ENCODE assay signal across 21 cellular contexts in the genomic region with DNA sequence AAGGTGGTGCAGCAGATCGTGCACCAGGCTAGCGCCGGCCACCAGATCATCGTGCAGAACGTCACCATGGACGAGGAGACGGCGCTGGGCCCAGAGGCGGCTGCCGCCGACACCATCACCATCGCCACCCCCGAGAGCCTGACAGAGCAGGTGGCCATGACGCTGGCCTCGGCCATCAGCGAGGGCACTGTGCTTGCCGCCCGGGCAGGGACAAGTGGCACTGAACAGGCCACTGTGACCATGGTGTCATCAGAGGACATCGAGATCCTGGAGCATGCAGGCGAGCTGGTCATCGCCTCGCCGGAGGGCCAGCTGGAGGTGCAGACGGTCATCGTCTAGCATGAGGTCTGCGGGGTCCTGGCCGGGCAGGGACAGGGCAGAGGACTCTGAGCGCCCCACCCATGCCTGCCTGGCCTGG. TPM values are rescaled to one million over a fixed set of nuclear protein-coding genes. Genes with fewer than 3 reads are reported as not detected.
DNase-seq lines count a peak whose midpoint lies in the region; ATAC-seq, FAIRE-seq and TF ChIP-seq lines count a peak whose summit lies in the region.
"Had no signal": no experiment of that assay in that cellular context is flagged by ENCODE, and none has a peak within 500 bp of the region (broad histone marks: within the 10 kb centered on the region; RNA-seq: fewer than 3 reads in every experiment).

No MANE protein-coding gene starts in this region.

- ATAC-seq in activated T-cell treated with anti-CD3 and anti-CD28 coated beads, Interleukin-2, amount 50 U/mL, for 4 hours = no peak
- ATAC-seq in K562 (no peak), HG03565 (IDR thresholded peaks at IDR 0.05; ENCODE audit: unreplicated experiment) (no peak)

- no peaks in the 10 kb centered on the region for H3K27me3 ChIP-seq in K562 (ENCODE audit: control insufficient read depth in 2 of 2, insufficient read depth in 2 of 2, low read length in 2 of 2)
- H3K27me3 ChIP-seq in spleen (replicated peaks in 1 of 7) = peaks cover 0 to 53% (median 26%) of the 10 kb centered on the region in 7 donors

- H3K79me2 ChIP-seq in K562 (ENCODE audit: control insufficient read depth, insufficient read depth, low read length) = no peaks in the 10 kb centered on the region

- H3K9me3 ChIP-seq in K562 (replicated peaks; ENCODE audit: control insufficient read depth, insufficient read depth, low read depth, low read length) (no peaks in the 10 kb centered on the region), spleen (no peaks in the 10 kb centered on the region)
- H3K9me3 ChIP-seq: BLaER1 treated with 17β-estradiol and CSF1 and Interleukin-3, amounts not matched to agents 10 nM and 100 nM had no signal

- intact Hi-C loops in K562 (cut with micrococcal nuclease) = no loop called here
- intact Hi-C loops in spleen (cut with DNase I; ENCODE audit: low total_unique reads) = no loop called here

- TF ChIP-seq CTCF in K562 (IDR thresholded peaks at IDR 0.05 in 2 of 3, conservative IDR thresholded peaks at IDR 0.05 in 1 of 3; ENCODE audit: insufficient read depth in 2 of 3, low read depth in 1 of 3, low read length in 3 of 3) (no peak), spleen (IDR thresholded peaks at IDR 0.05 in 8 of 11, conservative IDR thresholded peaks at IDR 0.05 in 3 of 11) (no peak)

- no peaks in the 10 kb centered on the region for H3K9me3 Mint-ChIP-seq in activated T-cell treated with anti-CD3 and anti-CD28 coated beads, Interleukin-2, amount 50 U/mL, for 24 hours
- H3K9me3 Mint-ChIP-seq in activated T-cell treated with anti-CD3 and anti-CD28 coated beads, Interleukin-2, amount 50 U/mL, for 4 hours = no peaks in the 10 kb centered on the region
- H3K9me3 Mint-ChIP-seq: CD4-positive, alpha-beta T cell had no signal

- in situ Hi-C loops in K562 (cut with MboI) = no loop called here

- no peak for DNase-seq in activated T-cell treated with anti-CD3 and anti-CD28 coated beads, Interleukin-2, amount 50 U/mL, for 24 hours
- DNase-seq in activated T-cell treated with anti-CD3 and anti-CD28 coated beads, Interleukin-2, amount 50 U/mL, for 4 hours = no peak
- DNase-seq in GM12891 (ENCODE audit: insufficient read length, low spot score) = no peak
- no peak for DNase-seq in K562 (ENCODE audit: extremely low read depth in 1 of 4, low spot score in 3 of 4)
- peak; percentile 72 for DNase-seq in spleen
- no peak for DNase-seq in NCI-H524 (lab: John Stamatoyannopoulos, UW)
- DNase-seq in HEK293T (ENCODE audit: extremely low spot score) = no peak
- DNase-seq: AML-193; CD4-positive, alpha-beta T cell; KG1; MM.1S; SHP77; SW 1271 had no signal

- POLR2A ChIA-PET in K562 (lab: Yijun Ruan, JAX) (interaction anchor here (1.2 to 2.6 kb wide), 2 partner anchors 9 to 14 kb away, joined by 3 to 20 read pairs; no protein-coding TSS in a partner anchor), HEK293T (lab: Yijun Ruan, JAX) (no interaction called here)

- H3K36me3 Mint-ChIP-seq in activated T-cell treated with anti-CD3 and anti-CD28 coated beads, Interleukin-2, amount 50 U/mL, for 24 hours (ENCODE audit: low read depth) = peaks cover 58% of the 10 kb centered on the region
- peaks cover 14% of the 10 kb centered on the region for H3K36me3 Mint-ChIP-seq in activated T-cell treated with anti-CD3 and anti-CD28 coated beads, Interleukin-2, amount 50 U/mL, for 4 hours (ENCODE audit: insufficient read depth)

- peaks cover 0 to 55% of the 10 kb centered on the region in 2 experiments; a peak in 2 of 5 replicates for H3K4me1 ChIP-seq in K562 (replicated peaks in 1 of 2; ENCODE audit: control insufficient read depth in 2 of 2, insufficient read depth in 2 of 2, low read length in 2 of 2)
- peaks cover 11 to 47% (median 30%) of the 10 kb centered on the region in 6 donors for H3K4me1 ChIP-seq in spleen

- no peak overlapping the region for H3K9ac ChIP-seq in K562 (ENCODE audit: insufficient read depth in 1 of 2, low read depth in 2 of 2, low read length in 2 of 2)
- H3K9ac ChIP-seq: BLaER1 treated with 17β-estradiol and CSF1 and Interleukin-3, amounts not matched to agents 10 nM and 100 nM had no signal

- TF ChIP-seq POLR2A in GM12891 (IDR thresholded peaks at IDR 0.05; ENCODE audit: low read depth, low read length) (no peak), K562 (conservative IDR thresholded peaks at IDR 0.05) (0 out of 2 replicates have a peak, but pooled peaks have one; percentile 33), spleen (IDR thresholded peaks at IDR 0.05) (no peak)

- no peak overlapping the region for H3K27ac ChIP-seq in K562 (ENCODE audit: extremely low read depth, low read depth, low read length)
- H3K27ac ChIP-seq in spleen = no peak overlapping the region
- H3K27ac ChIP-seq: BLaER1 treated with 17β-estradiol and CSF1 and Interleukin-3, amounts not matched to agents 10 nM and 100 nM had no signal

- H3K4me3 ChIP-seq in K562 (no peak overlapping the region), spleen (no peak overlapping the region)
- H3K4me3 ChIP-seq: BLaER1 treated with 17β-estradiol and CSF1 and Interleukin-3, amounts not matched to agents 10 nM and 100 nM had no signal

- peak overlapping the region; percentile 55 for H3K27ac Mint-ChIP-seq in activated T-cell treated with anti-CD3 and anti-CD28 coated beads, Interleukin-2, amount 50 U/mL, for 24 hours
- H3K27ac Mint-ChIP-seq: CD4-positive, alpha-beta T cell had no signal

- CTCF ChIA-PET in K562 (lab: Yijun Ruan, JAX; ENCODE audit: low intra/inter-chr PET ratio) = no interaction called here
- CTCF ChIA-PET in HEK293T (lab: Yijun Ruan, JAX) = no interaction called here

- WGBS in K562 (ENCODE audit: insufficient coverage, low coverage, missing lambda C conversion rate) = 92% methylated on average over 25 of the region's 28 CpGs
- 86 to 96% (median 94%) methylated on average over 19 to 28 of the region's 28 CpGs for WGBS in spleen, 5 donors

- no peaks in the 10 kb centered on the region for H4K20me1 ChIP-seq in K562 (replicated peaks; ENCODE audit: control insufficient read depth, insufficient read depth, low read length)

- H3K4me2 ChIP-seq in K562 (ENCODE audit: insufficient read depth, low read length) = no peak overlapping the region

- TF ChIP-seq EP300 in K562 (IDR thresholded peaks at IDR 0.05; ENCODE audit: low read length) = no peak

- no peak overlapping the region for H3K4me3 Mint-ChIP-seq in activated T-cell treated with anti-CD3 and anti-CD28 coated beads, Interleukin-2, amount 50 U/mL, for 24 hours
- H3K4me3 Mint-ChIP-seq in activated T-cell treated with anti-CD3 and anti-CD28 coated beads, Interleukin-2, amount 50 U/mL, for 4 hours = no peak overlapping the region
- H3K4me3 Mint-ChIP-seq: CD4-positive, alpha-beta T cell had no signal

- no peak overlapping the region for H2AFZ ChIP-seq in K562 (ENCODE audit: low read depth, low read length)

- H3K36me3 ChIP-seq in K562 (ENCODE audit: control insufficient read depth, insufficient read depth, low read length) (peaks cover 75% of the 10 kb centered on the region; the same call in 2 of the 3 replicates), spleen (peaks cover 13 to 88% (median 56%) of the 10 kb centered on the region in 6 donors)

- no peaks in the 10 kb centered on the region for H3K9me1 ChIP-seq in K562 (ENCODE audit: control insufficient read depth, insufficient read depth, low read length)

- TF ChIP-seq RAD21 in K562 (CRISPR knock-in tag; conservative IDR thresholded peaks at IDR 0.05 in 1 of 2, IDR thresholded peaks at IDR 0.05 in 1 of 2) = no peak

- peaks cover 3% of the 10 kb centered on the region for H3K4me1 Mint-ChIP-seq in activated T-cell treated with anti-CD3 and anti-CD28 coated beads, Interleukin-2, amount 50 U/mL, for 24 hours (ENCODE audit: low read depth)
- H3K4me1 Mint-ChIP-seq in activated T-cell treated with anti-CD3 and anti-CD28 coated beads, Interleukin-2, amount 50 U/mL, for 4 hours (ENCODE audit: low read depth) = no peaks in the 10 kb centered on the region

- no TSS peak for BruUV-seq in K562 (replicated peaks; lab: Mats Ljungman, UMichigan)

- FAIRE-seq in GM12891 (lab: Jason Lieb, UNC) (no peak), K562 (lab: Jason Lieb, UNC) (no peak)
- FAIRE-seq: A204.1, G401.6, GM12892, GM19239, H1, HTR-8/SVneo had no signal

- H3K27me3 Mint-ChIP-seq in activated T-cell treated with anti-CD3 and anti-CD28 coated beads, Interleukin-2, amount 50 U/mL, for 24 hours = peaks cover 3% of the 10 kb centered on the region
- H3K27me3 Mint-ChIP-seq in activated T-cell treated with anti-CD3 and anti-CD28 coated beads, Interleukin-2, amount 50 U/mL, for 4 hours (ENCODE audit: low read depth) = no peaks in the 10 kb centered on the region

RNA-seq across cellular contexts. Expression of a gene that starts 1.0 kb away (rescaled TPM):
- total RNA-seq in activated T-cell treated with anti-CD3 and anti-CD28 coated beads, Interleukin-2, amount 50 U/mL, for 4 hours = 1 to 10 TPM in 1 of 3 donors, under 1 TPM in 2; 0.52 to 1.1 (median 0.86) TPM
- polyA plus RNA-seq in GM12891 (2012; ENCODE audit: low read depth, missing spikeins) = 0.15 TPM
- 8.6 and 40.6 TPM in 2 replicates for total RNA-seq in K562 (2011; cell fraction: chromatin; rRNA removed; ENCODE audit: low replicate concordance)
- 34.9 and 37.8 TPM in 2 replicates for total RNA-seq in K562 (2011; cell fraction: nucleolus; rRNA removed)
- total RNA-seq in K562 (2011; cell fraction: nucleoplasm; rRNA removed) = 12.8 and 15.3 TPM in 2 replicates
- total RNA-seq in K562 (2014; rRNA removed) (2.2 and 2.6 TPM in 2 replicates), K562 (2014; rRNA removed; fragmentation: Illumina TruSeq; extraction: Trizol) (0.11 TPM in 1 of 2 replicates, not detected in the other), K562 (2015; rRNA removed; fragmentation: Illumina TruSeq; extraction: Trizol) (1.9 and 2.1 TPM in 2 replicates), K562 (2021) (2.7 and 4.1 TPM in 2 replicates), spleen (1 to 10 TPM in 4 of 7 donors, under 1 TPM in 3; 0.72 to 1.7 (median 1.3) TPM)
- polyA plus RNA-seq in K562 (2011; rRNA removed) (1.6 and 4.6 TPM in 2 replicates), K562 (2014; fragmentation: Illumina TruSeq; extraction: Trizol) (0.25 and 0.83 TPM in 2 replicates), K562 (2014; fragmentation: Nextera tagmentation; extraction: Ambion mirVana) (under 1 TPM in 1 of 2 experiments, not detected in 1; 0.08 TPM), K562 (2014; rRNA removed) (2.5 and 3.1 TPM in 2 replicates), spleen (1 to 10 TPM in 2 of 3 donors, under 1 TPM in 1; 0.59 to 2.2 (median 1.2) TPM)
- 2.3 and 6.0 TPM in 2 replicates for polyA plus RNA-seq in K562 (2011; cell fraction: cytosol; rRNA removed)
- 47.3 and 57.1 TPM in 2 replicates for polyA plus RNA-seq in K562 (2011; cell fraction: nucleus; rRNA removed)
- 2.7 and 5.3 TPM in 2 replicates for polyA plus RNA-seq in K562 (2012)
- 0.11 and 0.45 TPM in 2 replicates for polyA minus RNA-seq in K562 (2011; rRNA and poly(A)+ RNA removed)
- polyA minus RNA-seq in K562 (2011; cell fraction: cytosol; rRNA and poly(A)+ RNA removed) = 0.38 and 1.8 TPM in 2 replicates
- 5.1 and 6.1 TPM in 2 replicates for polyA minus RNA-seq in K562 (2011; cell fraction: nucleus; rRNA and poly(A)+ RNA removed)

RNA-seq across cellular contexts. Expression of a gene that starts 11.9 kb away (rescaled TPM):
- total RNA-seq in activated T-cell treated with anti-CD3 and anti-CD28 coated beads, Interleukin-2, amount 50 U/mL, for 4 hours = 10 to 100 TPM; 44.3 to 48.7 (median 45.3) TPM
- polyA plus RNA-seq in GM12891 (2012; ENCODE audit: low read depth, missing spikeins) = 13.1 TPM
- 59.2 and 250 TPM in 2 replicates for total RNA-seq in K562 (2011; cell fraction: chromatin; rRNA removed; ENCODE audit: low replicate concordance)
- 208 and 236 TPM in 2 replicates for total RNA-seq in K562 (2011; cell fraction: nucleolus; rRNA removed)
- 68.1 and 94.3 TPM in 2 replicates for total RNA-seq in K562 (2011; cell fraction: nucleoplasm; rRNA removed)
- 94.9 and 97.1 TPM in 2 replicates for total RNA-seq in K562 (2014; rRNA removed)
- total RNA-seq in K562 (2014; rRNA removed; fragmentation: Illumina TruSeq; extraction: Trizol) = 3.7 and 5.5 TPM in 2 replicates
- 33.1 and 37.3 TPM in 2 replicates for total RNA-seq in K562 (2015; rRNA removed; fragmentation: Illumina TruSeq; extraction: Trizol)
- total RNA-seq in K562 (2021) = 53.2 and 63.2 TPM in 2 replicates
- 20.4 and 32.0 TPM in 2 replicates for polyA plus RNA-seq in K562 (2011; rRNA removed)
- polyA plus RNA-seq in K562 (2011; cell fraction: cytosol; rRNA removed) = 27.5 and 65.2 TPM in 2 replicates
- 215 and 329 TPM in 2 replicates for polyA plus RNA-seq in K562 (2011; cell fraction: nucleus; rRNA removed)
- polyA plus RNA-seq in K562 (2012) = 34.9 and 35.9 TPM in 2 replicates
- polyA plus RNA-seq in K562 (2014; fragmentation: Illumina TruSeq; extraction: Trizol) = 5.6 and 23.2 TPM in 2 replicates
- under 1 TPM; 0.48 to 0.96 TPM for polyA plus RNA-seq in K562 (2014; fragmentation: Nextera tagmentation; extraction: Ambion mirVana)
- 58.7 and 62.7 TPM in 2 replicates for polyA plus RNA-seq in K562 (2014; rRNA removed)
- 5.5 and 8.4 TPM in 2 replicates for polyA minus RNA-seq in K562 (2011; rRNA and poly(A)+ RNA removed)
- polyA minus RNA-seq in K562 (2011; cell fraction: cytosol; rRNA and poly(A)+ RNA removed) = 30.6 and 30.9 TPM in 2 replicates
- polyA minus RNA-seq in K562 (2011; cell fraction: nucleus; rRNA and poly(A)+ RNA removed) = 67.1 and 68.3 TPM in 2 replicates
- 10 to 100 TPM; 22.7 to 41.4 (median 26.7) TPM for total RNA-seq in spleen
- polyA plus RNA-seq in spleen = 10 to 100 TPM; 20.8 to 41.0 (median 38.4) TPM

RNA-seq across cellular contexts. Expression of a gene that starts 16.1 kb away (rescaled TPM):
- total RNA-seq in activated T-cell treated with anti-CD3 and anti-CD28 coated beads, Interleukin-2, amount 50 U/mL, for 4 hours = 10 to 100 TPM; 21.6 to 23.8 (median 22.5) TPM
- 29.5 TPM for polyA plus RNA-seq in GM12891 (2012; ENCODE audit: low read depth, missing spikeins)
- total RNA-seq in K562 (2011; cell fraction: chromatin; rRNA removed; ENCODE audit: low replicate concordance) = 82.7 and 201 TPM in 2 replicates
- total RNA-seq in K562 (2011; cell fraction: nucleolus; rRNA removed) = 140 and 148 TPM in 2 replicates
- total RNA-seq in K562 (2011; cell fraction: nucleoplasm; rRNA removed) = 85.4 and 93.3 TPM in 2 replicates
- total RNA-seq in K562 (2014; rRNA removed) = 175 and 241 TPM in 2 replicates
- total RNA-seq in K562 (2014; rRNA removed; fragmentation: Illumina TruSeq; extraction: Trizol) = 21.4 and 22.6 TPM in 2 replicates
- 54.0 and 55.0 TPM in 2 replicates for total RNA-seq in K562 (2015; rRNA removed; fragmentation: Illumina TruSeq; extraction: Trizol)
- total RNA-seq in K562 (2021) = 172 and 181 TPM in 2 replicates
- 70.5 and 106 TPM in 2 replicates for polyA plus RNA-seq in K562 (2011; rRNA removed)
- polyA plus RNA-seq in K562 (2011; cell fraction: cytosol; rRNA removed) = 147 and 284 TPM in 2 replicates
- 105 and 118 TPM in 2 replicates for polyA plus RNA-seq in K562 (2011; cell fraction: nucleus; rRNA removed)
- polyA plus RNA-seq in K562 (2012) = 136 and 268 TPM in 2 replicates
- 32.0 and 72.2 TPM in 2 replicates for polyA plus RNA-seq in K562 (2014; fragmentation: Illumina TruSeq; extraction: Trizol)
- polyA plus RNA-seq in K562 (2014; fragmentation: Nextera tagmentation; extraction: Ambion mirVana) = 1 to 10 TPM; 4.7 to 7.6 TPM
- polyA plus RNA-seq in K562 (2014; rRNA removed) = 189 and 199 TPM in 2 replicates
- polyA minus RNA-seq in K562 (2011; rRNA and poly(A)+ RNA removed) = 14.3 and 21.6 TPM in 2 replicates
- polyA minus RNA-seq in K562 (2011; cell fraction: cytosol; rRNA and poly(A)+ RNA removed) = 51.2 and 72.4 TPM in 2 replicates
- polyA minus RNA-seq in K562 (2011; cell fraction: nucleus; rRNA and poly(A)+ RNA removed) = 26.7 and 36.3 TPM in 2 replicates
- total RNA-seq in spleen = 10 to 100 TPM; 20.6 to 35.2 (median 29.0) TPM
- polyA plus RNA-seq in spleen = 10 to 100 TPM; 42.0 to 54.8 (median 51.6) TPM

RNA-seq across cellular contexts. Expression of a gene that starts 20.6 kb away (rescaled TPM):
- 10 to 100 TPM; 25.8 to 27.9 (median 27.2) TPM for total RNA-seq in activated T-cell treated with anti-CD3 and anti-CD28 coated beads, Interleukin-2, amount 50 U/mL, for 4 hours
- 11.0 TPM for polyA plus RNA-seq in GM12891 (2012; ENCODE audit: low read depth, missing spikeins)
- 31.1 and 74.2 TPM in 2 replicates for total RNA-seq in K562 (2011; cell fraction: chromatin; rRNA removed; ENCODE audit: low replicate concordance)
- total RNA-seq in K562 (2011; cell fraction: nucleolus; rRNA removed) = 69.6 and 75.5 TPM in 2 replicates
- 40.6 and 42.6 TPM in 2 replicates for total RNA-seq in K562 (2011; cell fraction: nucleoplasm; rRNA removed)
- total RNA-seq in K562 (2014; rRNA removed) = 57.6 and 70.2 TPM in 2 replicates
- total RNA-seq in K562 (2014; rRNA removed; fragmentation: Illumina TruSeq; extraction: Trizol) = 8.5 and 11.4 TPM in 2 replicates
- total RNA-seq in K562 (2015; rRNA removed; fragmentation: Illumina TruSeq; extraction: Trizol) = 24.1 and 26.5 TPM in 2 replicates
- total RNA-seq in K562 (2021) = 44.9 and 49.6 TPM in 2 replicates
- 19.6 and 27.9 TPM in 2 replicates for polyA plus RNA-seq in K562 (2011; rRNA removed)
- polyA plus RNA-seq in K562 (2011; cell fraction: cytosol; rRNA removed) = 27.6 and 84.2 TPM in 2 replicates
- 92.6 and 123 TPM in 2 replicates for polyA plus RNA-seq in K562 (2011; cell fraction: nucleus; rRNA removed)
- 33.7 and 34.1 TPM in 2 replicates for polyA plus RNA-seq in K562 (2012)
- polyA plus RNA-seq in K562 (2014; fragmentation: Illumina TruSeq; extraction: Trizol) = 14.2 and 20.7 TPM in 2 replicates
- polyA plus RNA-seq in K562 (2014; fragmentation: Nextera tagmentation; extraction: Ambion mirVana) = 1 to 10 TPM; 1.1 to 3.0 TPM
- polyA plus RNA-seq in K562 (2014; rRNA removed) = 54.0 and 55.6 TPM in 2 replicates
- polyA minus RNA-seq in K562 (2011; rRNA and poly(A)+ RNA removed) = 7.3 and 7.4 TPM in 2 replicates
- polyA minus RNA-seq in K562 (2011; cell fraction: cytosol; rRNA and poly(A)+ RNA removed) = 13.6 and 18.7 TPM in 2 replicates
- polyA minus RNA-seq in K562 (2011; cell fraction: nucleus; rRNA and poly(A)+ RNA removed) = 29.8 and 32.1 TPM in 2 replicates
- total RNA-seq in spleen = 10 to 100 TPM in 6 of 7 donors, 1 to 10 TPM in 1; 9.4 to 20.2 (median 14.1) TPM
- polyA plus RNA-seq in spleen = 10 to 100 TPM in 2 of 3 donors, 1 to 10 TPM in 1; 9.3 to 16.6 (median 12.4) TPM

RNA-seq across cellular contexts. Expression of a gene that starts 24.6 kb away (rescaled TPM):
- total RNA-seq in activated T-cell treated with anti-CD3 and anti-CD28 coated beads, Interleukin-2, amount 50 U/mL, for 4 hours = 1 to 10 TPM; 6.4 to 8.2 (median 6.8) TPM
- 3.2 TPM for polyA plus RNA-seq in GM12891 (2012; ENCODE audit: low read depth, missing spikeins)
- total RNA-seq in K562 (2011; cell fraction: chromatin; rRNA removed; ENCODE audit: low replicate concordance) = 10.6 and 42.5 TPM in 2 replicates
- 29.7 and 34.7 TPM in 2 replicates for total RNA-seq in K562 (2011; cell fraction: nucleolus; rRNA removed)
- total RNA-seq in K562 (2011; cell fraction: nucleoplasm; rRNA removed) = 10.8 and 18.8 TPM in 2 replicates
- total RNA-seq in K562 (2014; rRNA removed) (2.9 and 3.5 TPM in 2 replicates), K562 (2014; rRNA removed; fragmentation: Illumina TruSeq; extraction: Trizol) (0.32 and 0.40 TPM in 2 replicates), K562 (2015; rRNA removed; fragmentation: Illumina TruSeq; extraction: Trizol) (3.4 and 4.1 TPM in 2 replicates), K562 (2021) (2.0 and 4.0 TPM in 2 replicates), spleen (10 to 100 TPM in 2 of 7 donors, 1 to 10 TPM in 5; 3.5 to 12.8 (median 8.6) TPM)
- polyA plus RNA-seq in K562 (2011; rRNA removed) (1.8 and 3.2 TPM in 2 replicates), K562 (2014; fragmentation: Illumina TruSeq; extraction: Trizol) (0.49 and 3.8 TPM in 2 replicates), K562 (2014; fragmentation: Nextera tagmentation; extraction: Ambion mirVana) (under 1 TPM in 1 of 2 experiments, not detected in 1; 0.24 TPM), K562 (2014; rRNA removed) (5.1 and 15.1 TPM in 2 replicates), spleen (10 to 100 TPM; 18.2 to 40.2 (median 18.9) TPM)
- 2.8 and 13.2 TPM in 2 replicates for polyA plus RNA-seq in K562 (2011; cell fraction: cytosol; rRNA removed)
- polyA plus RNA-seq in K562 (2011; cell fraction: nucleus; rRNA removed) = 33.5 and 71.7 TPM in 2 replicates
- 5.8 and 14.0 TPM in 2 replicates for polyA plus RNA-seq in K562 (2012)
- polyA minus RNA-seq in K562 (2011; rRNA and poly(A)+ RNA removed) = 0.28 and 0.54 TPM in 2 replicates
- polyA minus RNA-seq in K562 (2011; cell fraction: cytosol; rRNA and poly(A)+ RNA removed) = 0.57 TPM in 1 of 2 replicates, not detected in the other
- 3.4 and 6.9 TPM in 2 replicates for polyA minus RNA-seq in K562 (2011; cell fraction: nucleus; rRNA and poly(A)+ RNA removed)
